In genomic region chr11:69215784-69216415, GRCh38 we compare ENCODE assay signal across 9 cellular contexts.
DNase-seq lines count a peak whose midpoint lies in the region; ATAC-seq and TF ChIP-seq lines count a peak whose summit lies in the region.
"Had no signal": no experiment of that assay in that cellular context is flagged by ENCODE, and none has a peak within 500 bp of the region (broad histone marks: within the 10 kb centered on the region; RNA-seq: fewer than 3 reads in every experiment).

No MANE protein-coding gene starts in this region.

- 34 to 38% methylated on average over 6 of the region's 6 CpGs for WGBS in esophagus squamous epithelium, 2 donors

- DNase-seq in Daoy (ENCODE audit: low read depth) (peak; percentile 49), NCI-H2171 treated with DMSO at 0.1 percent for 48 hours (lab: John Stamatoyannopoulos, UW) (peak; percentile 82), esophagus squamous epithelium (lab: John Stamatoyannopoulos, UW) (no peak), renal cortical epithelial cell (ENCODE audit: low read depth) (peak; percentile 7), posterior cingulate gyrus (no peak), NCI-H446 treated with DMSO at 0.1 percent for 48 hours (lab: John Stamatoyannopoulos, UW) (no peak)
- DNase-seq: effector CD4-positive, alpha-beta T cell had no signal

- no peak for TF ChIP-seq POLR2A in esophagus squamous epithelium (IDR thresholded peaks at IDR 0.05)

- no peak for TF ChIP-seq CTCF in esophagus squamous epithelium (IDR thresholded peaks at IDR 0.05)

- no peak for ATAC-seq in activated CD4-positive, CD25-positive, alpha-beta regulatory T cell treated with anti-CD3 and anti-CD28 coated beads, Interleukin-2, amount 50 U/mL, for 24 hours
- no peak for ATAC-seq in HG03439 (IDR thresholded peaks at IDR 0.05; ENCODE audit: unreplicated experiment)

- peaks cover 0 to 17% (median 0%) of the 10 kb centered on the region in 4 donors for H3K27me3 ChIP-seq in esophagus squamous epithelium

- H3K9me3 ChIP-seq in esophagus squamous epithelium, result no peaks in the 10 kb centered on the region

- no peak overlapping the region for H3K4me3 ChIP-seq in esophagus squamous epithelium

- intact Hi-C loops in esophagus squamous epithelium (cut with DNase I) (no loop called here), posterior cingulate gyrus (cut with DNase I) (loop anchor here (10.0 kb wide), 1 partner anchor 91 kb away; no protein-coding TSS in a partner anchor)

- peak overlapping the region in 3 of 4 donors; percentile 46 to 71 (median 57) for H3K27ac ChIP-seq in esophagus squamous epithelium

- no peaks in the 10 kb centered on the region for H3K36me3 ChIP-seq in esophagus squamous epithelium

- H3K4me1 ChIP-seq in esophagus squamous epithelium, result peaks cover 4 to 39% (median 9%) of the 10 kb centered on the region in 3 donors

Comparison
In these comparisons a context has a peak if more than half of its experiments do, and no peak if none do; other contexts are left out.
1. DNase-seq: peak in Daoy (single experiment), NCI-H2171 treated with DMSO at 0.1 percent for 48 hours (single experiment) and renal cortical epithelial cell (single experiment); none in esophagus squamous epithelium (single experiment), posterior cingulate gyrus (0 of 10) and NCI-H446 treated with DMSO at 0.1 percent for 48 hours (single experiment).